In the genomic region with DNA sequence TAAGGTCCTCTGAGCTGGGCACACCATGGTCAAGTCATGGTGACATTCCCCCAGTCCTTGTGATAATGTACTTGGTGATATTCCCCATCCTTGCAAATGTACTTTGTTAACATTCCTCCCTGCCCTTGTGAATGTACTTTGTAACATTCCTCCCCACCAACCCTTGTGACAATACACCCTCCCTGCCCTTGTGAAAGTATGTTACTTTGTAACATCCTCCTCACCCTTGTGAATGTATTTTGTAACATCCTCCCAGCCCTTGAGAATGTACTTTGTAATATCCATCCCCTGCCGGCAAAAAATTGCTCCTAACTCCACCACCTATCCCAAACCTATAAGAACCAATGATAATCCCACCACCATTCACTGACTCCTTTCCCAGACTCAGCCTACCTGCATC, we compare ENCODE assay signal across 18 cellular contexts.
"Had no signal": no experiment of that assay in that cellular context is flagged by ENCODE, and none has a peak within 500 bp of the region (broad histone marks: within the 10 kb centered on the region; RNA-seq: fewer than 3 reads in every experiment).

No MANE protein-coding gene starts in this region.

- H3K4me3 ChIP-seq: adrenal gland, lower lobe of right lung, sigmoid colon had no signal

- H3K4me3 Mint-ChIP-seq: activated CD8-positive, alpha-beta T cell treated with anti-CD3 and anti-CD28 coated beads, Interleukin-2, amount 10 ng/mL, durations not matched to agents 7 days and 5 days; neural crest cell; stimulated activated naive B cell treated with anti-CD40 and anti-IgM and Interleukin-4, amounts not matched to agents 10 μg/mL and 1 μg/mL and 100 μg/mL, for 72 hours; T-helper 2 cell treated with Interferon-gamma antibody and Interleukin-4, amounts not matched to agents 5 μg/mL and 100 μg/mL, for 36 hours had no signal

- H3K9me3 ChIP-seq: adrenal gland, lower lobe of right lung, sigmoid colon had no signal

- H3K4me1 ChIP-seq: adrenal gland, foreskin keratinocyte, lower lobe of right lung, sigmoid colon had no signal

- DNase-seq: activated CD4-positive, alpha-beta T cell treated with anti-CD3 and anti-CD28 coated beads, Interleukin-2, amount 50 U/mL, for 1 hour; activated CD8-positive, alpha-beta T cell treated with anti-CD3 and anti-CD28 coated beads, Interleukin-2, amount 10 ng/mL, durations not matched to agents 7 days and 5 days; adrenal gland; cerebellar nuclear complex; cortex of kidney; foreskin keratinocyte; kidney; lower lobe of right lung; naive thymus-derived CD4-positive, alpha-beta T cell; sigmoid colon; stimulated activated CD4-positive, alpha-beta T cell treated with anti-CD3 and anti-CD28 coated beads, Interleukin-2, amount 100 ng/mL, for 48 hours; stimulated activated CD8-positive, alpha-beta memory T cell treated with anti-CD3 and anti-CD28 coated beads, Interleukin-4, amount 100 ng/mL, for 48 hours; stimulated activated naive B cell treated with anti-CD40 and anti-IgM and Interleukin-4, amounts not matched to agents 10 μg/mL and 1 μg/mL and 100 μg/mL, for 72 hours had no signal

- H3K27me3 ChIP-seq: adrenal gland, foreskin keratinocyte, sigmoid colon had no signal

- H3K4me1 Mint-ChIP-seq: neural crest cell had no signal

- H3K27me3 Mint-ChIP-seq: naive thymus-derived CD4-positive, alpha-beta T cell; stimulated activated naive B cell treated with anti-CD40 and anti-IgM and Interleukin-4, amounts not matched to agents 10 μg/mL and 1 μg/mL and 100 μg/mL, for 72 hours had no signal

- H3K36me3 ChIP-seq: adrenal gland, lower lobe of right lung, sigmoid colon had no signal

- H3K27ac ChIP-seq: adrenal gland, foreskin keratinocyte, lower lobe of right lung, sigmoid colon, VCaP had no signal

- ATAC-seq: activated CD4-positive, CD25-positive, alpha-beta regulatory T cell treated with anti-CD3 and anti-CD28 coated beads, Interleukin-2, amount 50 U/mL, for 24 hours; activated CD8-positive, alpha-beta T cell treated with anti-CD3 and anti-CD28 coated beads, Interleukin-2, amount 10 ng/mL, durations not matched to agents 7 days and 5 days; activated naive CD4-positive, alpha-beta T cell treated with anti-CD3 and anti-CD28 coated beads, Interleukin-2, amount 50 U/mL, for 72 hours; foreskin keratinocyte; naive thymus-derived CD4-positive, alpha-beta T cell; stimulated activated naive B cell treated with anti-CD40 and anti-IgM and Interleukin-4, amounts not matched to agents 10 μg/mL and 1 μg/mL and 100 μg/mL, for 72 hours had no signal

- H3K27ac Mint-ChIP-seq: activated CD8-positive, alpha-beta T cell treated with anti-CD3 and anti-CD28 coated beads, Interleukin-2, amount 10 ng/mL, durations not matched to agents 7 days and 5 days; stimulated activated naive B cell treated with anti-CD40 and anti-IgM and Interleukin-4, amounts not matched to agents 10 μg/mL and 1 μg/mL and 100 μg/mL, for 72 hours; T-helper 2 cell treated with Interferon-gamma antibody and Interleukin-4, amounts not matched to agents 5 μg/mL and 100 μg/mL, for 36 hours had no signal
